Comparison of ENCODE assay signal across 19 cellular contexts in genomic region chr1:195740862-195741261, GRCh38.
DNase-seq lines count a peak whose midpoint lies in the region; ATAC-seq and TF ChIP-seq lines count a peak whose summit lies in the region.
"Had no signal": no experiment of that assay in that cellular context is flagged by ENCODE, and none has a peak within 500 bp of the region (broad histone marks: within the 10 kb centered on the region; RNA-seq: fewer than 3 reads in every experiment).

No MANE protein-coding gene starts in this region.

- intact Hi-C loops in colonic mucosa (cut with DNase I): no loop called here

- no peak for TF ChIP-seq CTCF in SK-N-SH (IDR thresholded peaks at IDR 0.05)
- no peak for TF ChIP-seq CTCF in smooth muscle cell (IDR thresholded peaks at IDR 0.05; ENCODE audit: borderline replicate concordance, insufficient read depth, poor library complexity, severe bottlenecking)
- no peak for TF ChIP-seq CTCF in colonic mucosa (IDR thresholded peaks at IDR 0.05)

- H3K27me3 ChIP-seq in SK-N-SH (ENCODE audit: insufficient read depth): no peaks in the 10 kb centered on the region
- no peaks in the 10 kb centered on the region for H3K27me3 ChIP-seq in adipocyte (replicated peaks; ENCODE audit: control insufficient read depth, insufficient read depth, low read length)
- no peaks in the 10 kb centered on the region for H3K27me3 ChIP-seq in smooth muscle cell (ENCODE audit: low read depth)
- no peaks in the 10 kb centered on the region for H3K27me3 ChIP-seq in colonic mucosa

- POLR2A ChIA-PET in SK-N-SH (lab: Yijun Ruan, JAX): no interaction called here

- H3K4me1 ChIP-seq in SK-N-SH (ENCODE audit: control insufficient read depth in 1 of 2, insufficient read depth in 2 of 2, low read depth in 1 of 2, low read length in 1 of 2) (no peaks in the 10 kb centered on the region; a peak in 1 of 4 replicates), adipocyte (ENCODE audit: control insufficient read depth, insufficient read depth, low read length) (no peaks in the 10 kb centered on the region), smooth muscle cell (ENCODE audit: low read depth) (peaks cover 5% of the 10 kb centered on the region), colonic mucosa (no peaks in the 10 kb centered on the region)

- H3K4me3 ChIP-seq in SK-N-SH (ENCODE audit: low read depth in 2 of 2, low read length in 1 of 2): no peak overlapping the region
- H3K4me3 ChIP-seq in adipocyte (ENCODE audit: low read length): no peak overlapping the region
- no peak overlapping the region for H3K4me3 ChIP-seq in smooth muscle cell
- no peak overlapping the region for H3K4me3 ChIP-seq in colonic mucosa
- H3K4me3 ChIP-seq: HAP-1 had no signal

- H3F3A ChIP-seq in SK-N-SH (replicated peaks; ENCODE audit: insufficient read depth) (peaks cover 10% of the 10 kb centered on the region), smooth muscle cell (ENCODE audit: low read depth) (no peaks in the 10 kb centered on the region)

- H2AFZ ChIP-seq in SK-N-SH (ENCODE audit: low read depth) (no peak overlapping the region), smooth muscle cell (ENCODE audit: low read depth) (no peak overlapping the region)

- 33% methylated on average over 1 of the region's 1 CpG for WGBS in SK-N-SH (ENCODE audit: low lambda C conversion rate)
- WGBS in smooth muscle cell (ENCODE audit: low lambda C conversion rate): 67% methylated on average over 1 of the region's 1 CpG

- H3K36me3 ChIP-seq in SK-N-SH (replicated peaks in 1 of 2; ENCODE audit: control insufficient read depth in 1 of 2, insufficient read depth in 2 of 2, low read length in 1 of 2) (no peaks in the 10 kb centered on the region), adipocyte (ENCODE audit: control insufficient read depth, insufficient read depth, low read length, severe bottlenecking) (no peaks in the 10 kb centered on the region), smooth muscle cell (ENCODE audit: low read depth) (no peaks in the 10 kb centered on the region), colonic mucosa (no peaks in the 10 kb centered on the region)
- H3K36me3 ChIP-seq: HAP-1 had no signal

- CTCF ChIA-PET in SK-N-SH (lab: Yijun Ruan, JAX): no interaction called here

- no peak for TF ChIP-seq RAD21 in SK-N-SH (IDR thresholded peaks at IDR 0.05; ENCODE audit: low read length)

- H3K9me3 ChIP-seq in SK-N-SH: no peaks in the 10 kb centered on the region
- H3K9me3 ChIP-seq in adipocyte (ENCODE audit: control insufficient read depth, low read length): no peaks in the 10 kb centered on the region
- H3K9me3 ChIP-seq in smooth muscle cell (replicated peaks; ENCODE audit: low read depth): no peaks in the 10 kb centered on the region
- no peaks in the 10 kb centered on the region for H3K9me3 ChIP-seq in colonic mucosa
- H3K9me3 ChIP-seq: HAP-1 had no signal

- no peaks in the 10 kb centered on the region for H3K9me2 ChIP-seq in SK-N-SH

- H3K79me2 ChIP-seq in SK-N-SH (ENCODE audit: insufficient read depth): no peaks in the 10 kb centered on the region
- H3K79me2 ChIP-seq in smooth muscle cell (ENCODE audit: low read depth): no peaks in the 10 kb centered on the region

- ATAC-seq in SK-N-SH treated with all-trans-retinoic acid at 6 μM for 48 hours (no peak), GM19455 (IDR thresholded peaks at IDR 0.05; ENCODE audit: unreplicated experiment) (no peak)

- no peaks in the 10 kb centered on the region for H4K20me1 ChIP-seq in SK-N-SH (ENCODE audit: insufficient read depth)
- H4K20me1 ChIP-seq in smooth muscle cell (ENCODE audit: low read depth): no peaks in the 10 kb centered on the region

- H3K27ac ChIP-seq in SK-N-SH (ENCODE audit: low read depth in 2 of 2, low read length in 1 of 2) (no peak overlapping the region), smooth muscle cell (ENCODE audit: low read depth) (peak overlapping the region; percentile 26), colonic mucosa (no peak overlapping the region)
- H3K27ac ChIP-seq: 22Rv1, HL-60 had no signal

- peak in 1 of 2 experiments; percentile 13; a peak in 1 of 4 replicates for TF ChIP-seq EP300 in SK-N-SH (IDR thresholded peaks at IDR 0.05; ENCODE audit: borderline replicate concordance in 1 of 2, low read depth in 1 of 2, low read length in 1 of 2)

- DNase-seq in SK-N-SH (no peak), HS-5 (ENCODE audit: low read depth) (peak; percentile 20), adipocyte (ENCODE audit: low read depth) (peak; percentile 28), smooth muscle cell (lab: John Stamatoyannopoulos, UW; ENCODE audit: unreplicated experiment) (no peak), 8988T (no peak), colonic mucosa (no peak)
- DNase-seq: COR-L47, DMS153, KBM-7, NCI-H1048, NCI-H1436 treated with DMSO at 0.1 percent for 48 hours, NCI-H2029 treated with DMSO at 0.1 percent for 48 hours, NCI-H2171 treated with DMSO at 0.1 percent for 48 hours, NCI-H748 treated with DMSO at 0.1 percent for 48 hours had no signal

- H3K4me2 ChIP-seq in SK-N-SH (no peak overlapping the region), smooth muscle cell (no peak overlapping the region)

- H3K9ac ChIP-seq in SK-N-SH: no peak overlapping the region
- H3K9ac ChIP-seq in adipocyte (ENCODE audit: low read length): no peak overlapping the region
- no peak overlapping the region for H3K9ac ChIP-seq in smooth muscle cell (ENCODE audit: low read depth)
- no peak overlapping the region for H3K9ac ChIP-seq in colonic mucosa (ENCODE audit: low read depth in 2 of 2, low read length in 2 of 2)

TF ChIP-seq in SK-N-SH, 30 proteins besides CTCF, POLR2A, EP300 and RAD21 (continues in another document):
- TF ChIP-seq USF1 (IDR thresholded peaks at IDR 0.05; ENCODE audit: borderline replicate concordance, low read depth): no peak
- TF ChIP-seq MAX (IDR thresholded peaks at IDR 0.05; ENCODE audit: low read depth): no peak
- TF ChIP-seq SIN3A (IDR thresholded peaks at IDR 0.05; ENCODE audit: borderline replicate concordance, low read depth, low read length): no peak
- TF ChIP-seq CHD2 (IDR thresholded peaks at IDR 0.05; ENCODE audit: low read length, partially characterized antibody): no peak
- TF ChIP-seq TCF12 (IDR thresholded peaks at IDR 0.05): peak; percentile 17; the same call in 1 of the 2 replicates
- TF ChIP-seq FOSL2 (IDR thresholded peaks at IDR 0.05; ENCODE audit: borderline replicate concordance, low read depth): peak; percentile 26; the same call in 1 of the 2 replicates
- TF ChIP-seq YY1 (IDR thresholded peaks at IDR 0.05; ENCODE audit: low read depth): no peak

TF ChIP-seq in SK-N-SH treated with all-trans-retinoic acid at 6 μM for 48 hours, 23 proteins besides CTCF, POLR2A, EP300 and RAD21 (continues in another document):
- TF ChIP-seq CSRNP3 (CRISPR knock-in tag; IDR thresholded peaks at IDR 0.05) (no peak), POU6F1 (CRISPR knock-in tag; IDR thresholded peaks at IDR 0.05; ENCODE audit: borderline replicate concordance, low read depth) (no peak), CSDC2 (CRISPR knock-in tag; IDR thresholded peaks at IDR 0.05) (no peak), CREB5 (CRISPR knock-in tag; IDR thresholded peaks at IDR 0.05; ENCODE audit: low read depth) (no peak), ZNF565 (CRISPR knock-in tag; conservative IDR thresholded peaks at IDR 0.05; ENCODE audit: low read depth) (no peak), ZNF70 (CRISPR knock-in tag; IDR thresholded peaks at IDR 0.05) (no peak)

Comparison
In these comparisons a context has a peak if more than half of its experiments do, and no peak if none do; other contexts are left out.
1. DNase-seq: peak in HS-5 (single experiment) and adipocyte (single experiment); none in SK-N-SH (single experiment), smooth muscle cell (single experiment), 8988T (single experiment) and colonic mucosa (single experiment).